In the genomic region with DNA sequence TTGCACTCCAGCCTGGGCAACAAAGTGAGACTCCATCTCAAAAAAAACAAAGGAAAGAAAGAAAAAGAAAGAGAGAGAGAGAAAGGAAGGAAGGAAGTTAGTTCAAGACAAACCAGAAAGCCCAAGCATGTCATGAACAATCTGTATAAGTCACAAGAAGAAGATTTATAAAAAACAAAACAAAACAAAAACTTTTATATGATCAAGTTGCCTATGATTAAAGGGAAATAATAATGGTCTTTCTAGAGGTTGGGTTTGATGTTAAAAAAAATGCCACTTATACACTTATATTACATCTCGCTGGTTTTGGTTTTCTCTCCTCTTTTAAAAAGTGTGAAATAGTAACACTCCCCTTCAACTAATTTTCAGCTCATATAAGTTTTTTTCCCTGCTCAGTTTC, we compare ENCODE assay signal across 15 cellular contexts.
A peak's percentile ranks its signal among the peaks of the same experiment; 100 is the strongest.
DNase-seq lines count a peak whose midpoint lies in the region; ATAC-seq and TF ChIP-seq lines count a peak whose summit lies in the region.
"Had no signal": no experiment of that assay in that cellular context is flagged by ENCODE, and none has a peak within 500 bp of the region (broad histone marks: within the 10 kb centered on the region; RNA-seq: fewer than 3 reads in every experiment).

No MANE protein-coding gene starts in this region.

- no peaks in the 10 kb centered on the region for H3K27me3 Mint-ChIP-seq in activated naive CD4-positive, alpha-beta T cell treated with anti-CD3 and anti-CD28 coated beads for 36 hours (ENCODE audit: low read depth)

- TF ChIP-seq CTCF in coronary artery (IDR thresholded peaks at IDR 0.05) = no peak
- no peak for TF ChIP-seq CTCF in thyroid gland (IDR thresholded peaks at IDR 0.05)

- TF ChIP-seq POLR2A in thyroid gland (IDR thresholded peaks at IDR 0.05) = no peak

- no peak for DNase-seq in activated naive CD4-positive, alpha-beta T cell treated with anti-CD3 and anti-CD28 coated beads for 36 hours
- no peak for DNase-seq in activated naive CD4-positive, alpha-beta T cell treated with anti-CD3 and anti-CD28 coated beads, Interleukin-2, amount 50 U/mL, for 16 hours
- DNase-seq in NCI-H226 (peak; percentile 26), coronary artery (ENCODE audit: low spot score) (no peak), thyroid gland (no peak), NCI-H1930 (lab: John Stamatoyannopoulos, UW) (no peak)
- DNase-seq: activated effector memory CD4-positive, alpha-beta T cell treated with anti-CD3 and anti-CD28 coated beads, Interleukin-2, amount 50 U/mL, for 16 hours; DMS 273 treated with DMSO at 0.1 percent for 48 hours; lower lobe of right lung; NCI-H187; NCI-H748 treated with DMSO at 0.1 percent for 48 hours; nephron progenitor cell had no signal

- H3K36me3 Mint-ChIP-seq in activated naive CD4-positive, alpha-beta T cell treated with anti-CD3 and anti-CD28 coated beads for 36 hours (ENCODE audit: low read depth) = peaks cover 85% of the 10 kb centered on the region

- H3K4me3 Mint-ChIP-seq in activated naive CD4-positive, alpha-beta T cell treated with anti-CD3 and anti-CD28 coated beads for 36 hours = peak overlapping the region; percentile 47
- H3K4me3 Mint-ChIP-seq: nephron progenitor cell had no signal

- no peaks in the 10 kb centered on the region for H3K36me3 ChIP-seq in thyroid gland

- peak overlapping the region; percentile 51 for H3K4me3 ChIP-seq in coronary artery
- H3K4me3 ChIP-seq in thyroid gland (replicated peaks in 1 of 3) = no peak overlapping the region
- H3K4me3 ChIP-seq: lower lobe of right lung had no signal

- H3K27ac ChIP-seq in coronary artery = peak overlapping the region; percentile 69 to 79
- peak overlapping the region; percentile 50 to 92 (median 75) for H3K27ac ChIP-seq in thyroid gland
- H3K27ac ChIP-seq: lower lobe of right lung had no signal

- peaks cover 18% of the 10 kb centered on the region for H3K9me3 Mint-ChIP-seq in activated naive CD4-positive, alpha-beta T cell treated with anti-CD3 and anti-CD28 coated beads for 36 hours

- no peaks in the 10 kb centered on the region for H3K27me3 ChIP-seq in thyroid gland

- H3K27ac Mint-ChIP-seq in activated naive CD4-positive, alpha-beta T cell treated with anti-CD3 and anti-CD28 coated beads for 36 hours = no peak overlapping the region
- H3K27ac Mint-ChIP-seq: nephron progenitor cell had no signal

- H3K4me1 Mint-ChIP-seq in activated naive CD4-positive, alpha-beta T cell treated with anti-CD3 and anti-CD28 coated beads for 36 hours (ENCODE audit: low read depth) = peaks cover 56% of the 10 kb centered on the region
- H3K4me1 Mint-ChIP-seq: nephron progenitor cell had no signal

- no peak for ATAC-seq in HG03520 (IDR thresholded peaks at IDR 0.05; ENCODE audit: unreplicated experiment)
- ATAC-seq in GM19467 (IDR thresholded peaks at IDR 0.05; ENCODE audit: unreplicated experiment) = no peak
- ATAC-seq: activated CD4-positive, CD25-positive, alpha-beta regulatory T cell treated with anti-CD3 and anti-CD28 coated beads, Interleukin-2, amount 50 U/mL, for 24 hours; lower lobe of right lung had no signal

- CTCF ChIA-PET in activated naive CD4-positive, alpha-beta T cell treated with anti-CD3 and anti-CD28 coated beads for 36 hours (lab: Charles Lee) = interaction anchor here (0.5 to 1.4 kb wide), 2 partner anchors 61 to 220 kb away, joined by 3 read pairs; no protein-coding TSS in a partner anchor

- intact Hi-C loops in activated naive CD4-positive, alpha-beta T cell treated with anti-CD3 and anti-CD28 coated beads for 36 hours (cut with micrococcal nuclease) = no loop called here
- intact Hi-C loops in thyroid gland (cut with DNase I) = no loop called here

- H3K9me3 ChIP-seq in thyroid gland = no peaks in the 10 kb centered on the region

- 88 to 95% methylated on average over 1 of the region's 1 CpG for WGBS in thyroid gland, 2 donors

- H3K4me1 ChIP-seq in thyroid gland = peaks cover 73% of the 10 kb centered on the region in 2 donors
